Comparison of ENCODE assay signal across 9 cellular contexts in genomic region chr19:46634656-46635218, GRCh38. TPM values are rescaled to one million over a fixed set of nuclear protein-coding genes. Genes with fewer than 3 reads are reported as not detected.
A peak's percentile ranks its signal among the peaks of the same experiment; 100 is the strongest.
DNase-seq lines count a peak whose midpoint lies in the region; ATAC-seq and TF ChIP-seq lines count a peak whose summit lies in the region.
"Had no signal": no experiment of that assay in that cellular context is flagged by ENCODE, and none has a peak within 500 bp of the region (broad histone marks: within the 10 kb centered on the region; RNA-seq: fewer than 3 reads in every experiment).

No MANE protein-coding gene starts in this region.

- no peak overlapping the region for H2AFZ ChIP-seq in parathyroid adenoma

- ATAC-seq in central memory CD8-positive, alpha-beta T cell (replicated peaks; ENCODE audit: extremely low read depth, poor library complexity, severe bottlenecking) = no peak
- ATAC-seq in HG03457 (IDR thresholded peaks at IDR 0.05; ENCODE audit: unreplicated experiment) (no peak), gastrocnemius medialis (no peak)

- no peak overlapping the region for H3K27ac Mint-ChIP-seq in central memory CD8-positive, alpha-beta T cell (ENCODE audit: low read depth)
- no peak overlapping the region for H3K27ac Mint-ChIP-seq in endothelial cell (ENCODE audit: unreplicated experiment)

- no peak for TF ChIP-seq POLR2A in gastrocnemius medialis (IDR thresholded peaks at IDR 0.05)

- no peaks in the 10 kb centered on the region for H3K36me3 ChIP-seq in H7 (replicated peaks; ENCODE audit: control insufficient read depth, insufficient read depth, low read length)
- H3K36me3 ChIP-seq in parathyroid adenoma (ENCODE audit: control insufficient read depth, insufficient read depth, low read length) = no peaks in the 10 kb centered on the region
- no peaks in the 10 kb centered on the region for H3K36me3 ChIP-seq in gastrocnemius medialis

- H3K27ac ChIP-seq in parathyroid adenoma (no peak overlapping the region), gastrocnemius medialis (no peak overlapping the region)

- peaks cover 22% of the 10 kb centered on the region for H3K27me3 Mint-ChIP-seq in central memory CD8-positive, alpha-beta T cell
- peaks cover 9% of the 10 kb centered on the region for H3K27me3 Mint-ChIP-seq in endothelial cell (ENCODE audit: unreplicated experiment)

- peak overlapping the region; percentile 35 for H3K4me3 Mint-ChIP-seq in central memory CD8-positive, alpha-beta T cell
- no peak overlapping the region for H3K4me3 Mint-ChIP-seq in endothelial cell (ENCODE audit: unreplicated experiment)

- peaks cover 60% of the 10 kb centered on the region for H3K27me3 ChIP-seq in H7 (ENCODE audit: control insufficient read depth, insufficient read depth, low read length)
- H3K27me3 ChIP-seq in parathyroid adenoma (ENCODE audit: control insufficient read depth, insufficient read depth, low read length) = no peaks in the 10 kb centered on the region
- H3K27me3 ChIP-seq in gastrocnemius medialis = peaks cover 34 to 42% (median 39%) of the 10 kb centered on the region in 3 donors

- TF ChIP-seq CTCF in parathyroid adenoma (IDR thresholded peaks at IDR 0.05) (no peak), endothelial cell (IDR thresholded peaks at IDR 0.05; ENCODE audit: unreplicated experiment) (no peak), gastrocnemius medialis (IDR thresholded peaks at IDR 0.05 in 4 of 5, conservative IDR thresholded peaks at IDR 0.05 in 1 of 5) (no peak)

- H3K9ac ChIP-seq in parathyroid adenoma = no peak overlapping the region

- peak overlapping the region; percentile 73 for H3K4me2 ChIP-seq in parathyroid adenoma (ENCODE audit: low read length)

- no peaks in the 10 kb centered on the region for H3K9me3 Mint-ChIP-seq in central memory CD8-positive, alpha-beta T cell
- no peaks in the 10 kb centered on the region for H3K9me3 Mint-ChIP-seq in endothelial cell (ENCODE audit: unreplicated experiment)

- peak; percentile 85 for DNase-seq in H7
- peak; percentile 93 for DNase-seq in NCI-H2171 (lab: John Stamatoyannopoulos, UW)
- DNase-seq in central memory CD8-positive, alpha-beta T cell (ENCODE audit: low spot score in 2 of 2) = no peak
- DNase-seq in endothelial cell (ENCODE audit: low spot score) = no peak
- DNase-seq in gastrocnemius medialis = no peak

- no peaks in the 10 kb centered on the region for H3K79me2 ChIP-seq in parathyroid adenoma

- in situ Hi-C loops in gastrocnemius medialis (cut with MboI; ENCODE audit: low sequenced_read_pairs in 4 of 4) = no loop called here

- intact Hi-C loops in gastrocnemius medialis (cut with DNase I; ENCODE audit: low total_unique reads) = loop anchor here (1.0 kb wide), 1 partner anchor 27 kb away; the partner anchor contains the start of gene DACT3

- peaks cover 6% of the 10 kb centered on the region for H3K4me1 ChIP-seq in parathyroid adenoma
- peaks cover 18 to 23% of the 10 kb centered on the region in 2 donors for H3K4me1 ChIP-seq in gastrocnemius medialis

- peaks cover 11% of the 10 kb centered on the region for H3K4me1 Mint-ChIP-seq in central memory CD8-positive, alpha-beta T cell
- peaks cover 8% of the 10 kb centered on the region for H3K4me1 Mint-ChIP-seq in endothelial cell (ENCODE audit: unreplicated experiment)

- peaks cover 4% of the 10 kb centered on the region for H3K36me3 Mint-ChIP-seq in central memory CD8-positive, alpha-beta T cell (ENCODE audit: insufficient read depth)
- peaks cover 4% of the 10 kb centered on the region for H3K36me3 Mint-ChIP-seq in endothelial cell (ENCODE audit: low read depth, unreplicated experiment)

- H3K9me3 ChIP-seq in parathyroid adenoma (ENCODE audit: control insufficient read depth, low read length) (no peaks in the 10 kb centered on the region), gastrocnemius medialis (no peaks in the 10 kb centered on the region)

- H3K4me3 ChIP-seq in H7 (ENCODE audit: insufficient read depth, low read depth, low read length) = peak overlapping the region; percentile 46
- H3K4me3 ChIP-seq in parathyroid adenoma (ENCODE audit: low read depth, low read length) = peak overlapping the region; percentile 26
- H3K4me3 ChIP-seq in gastrocnemius medialis = peak overlapping the region in 2 of 4 donors; percentile 38 to 43

RNA-seq across cellular contexts. Expression of gene GNG8, which starts 1.3 kb away (rescaled TPM):
- not detected in 2 replicates for total RNA-seq in H7 (2014; rRNA removed; shearing (Covaris generic))
- not detected for total RNA-seq in endothelial cell (ENCODE audit: unreplicated experiment)
- not detected for total RNA-seq in gastrocnemius medialis
- total RNA-seq: myocyte, NCI-H460 had no signal

RNA-seq across cellular contexts. Expression of gene PTGIR, which starts 9.8 kb away (rescaled TPM):
- 0.14 and 0.18 TPM in 2 replicates for total RNA-seq in H7 (2014; rRNA removed; shearing (Covaris generic))
- total RNA-seq in endothelial cell (ENCODE audit: unreplicated experiment) (not detected), gastrocnemius medialis (1 to 10 TPM in 3 of 4 donors, under 1 TPM in 1; 0.87 to 1.7 (median 1.3) TPM)
- total RNA-seq: NCI-H460 had no signal

RNA-seq across cellular contexts. Expression of gene DACT3, which starts 26.2 kb away (rescaled TPM):
- 0.37 and 0.55 TPM in 2 replicates for total RNA-seq in H7 (2014; rRNA removed; shearing (Covaris generic))
- total RNA-seq in endothelial cell (ENCODE audit: unreplicated experiment) (1.1 TPM), gastrocnemius medialis (1 to 10 TPM in 1 of 4 donors, under 1 TPM in 3; 0.26 to 1.0 (median 0.39) TPM)
- total RNA-seq: NCI-H460 had no signal

RNA-seq across cellular contexts. Expression of gene CALM3, which starts 33.6 kb away (rescaled TPM):
- 162 and 202 TPM in 2 replicates for total RNA-seq in H7 (2014; rRNA removed; shearing (Covaris generic))
- total RNA-seq in endothelial cell (ENCODE audit: unreplicated experiment) (564 TPM), gastrocnemius medialis (100 to 1,000 TPM; 109 to 170 (median 142) TPM)

Comparison
In these comparisons a context has a peak if more than half of its experiments do, and no peak if none do; other contexts are left out.
1. DNase-seq: peak in H7 (single experiment) and NCI-H2171 (single experiment); none in central memory CD8-positive, alpha-beta T cell (0 of 2), endothelial cell (single experiment) and gastrocnemius medialis (0 of 2).